8 cellular contexts compared by ENCODE assay signal in genomic region chr18:59402432-59403090, GRCh38. TPM values are rescaled to one million over a fixed set of nuclear protein-coding genes. Genes with fewer than 3 reads are reported as not detected.
DNase-seq lines count a peak whose midpoint lies in the region; ATAC-seq and TF ChIP-seq lines count a peak whose summit lies in the region.

No MANE protein-coding gene starts in this region.

- H3K27ac Mint-ChIP-seq in activated naive CD8-positive, alpha-beta T cell treated with anti-CD3 and anti-CD28 coated beads for 36 hours = no peak overlapping the region

- peaks cover 6% of the 10 kb centered on the region for H3K27me3 Mint-ChIP-seq in activated naive CD8-positive, alpha-beta T cell treated with anti-CD3 and anti-CD28 coated beads for 36 hours

- TF ChIP-seq CTCF in cardiac muscle cell (IDR thresholded peaks at IDR 0.05; ENCODE audit: low read depth, low read length) = peak; percentile 96

- no peaks in the 10 kb centered on the region for H3K9me3 ChIP-seq in cardiac muscle cell (ENCODE audit: low read depth)

- no peak overlapping the region for H3K27ac ChIP-seq in cardiac muscle cell

- H3K4me1 ChIP-seq in cardiac muscle cell (ENCODE audit: low read depth) = no peaks in the 10 kb centered on the region

- peaks cover 3% of the 10 kb centered on the region for H3K27me3 ChIP-seq in cardiac muscle cell

- no peaks in the 10 kb centered on the region for H3K36me3 Mint-ChIP-seq in activated naive CD8-positive, alpha-beta T cell treated with anti-CD3 and anti-CD28 coated beads for 36 hours

- ATAC-seq in GM18498 (IDR thresholded peaks at IDR 0.05; ENCODE audit: unreplicated experiment) (peak; percentile 99), HG02763 (IDR thresholded peaks at IDR 0.05; ENCODE audit: unreplicated experiment) (peak; percentile 80)

- H3K4me1 Mint-ChIP-seq in activated naive CD8-positive, alpha-beta T cell treated with anti-CD3 and anti-CD28 coated beads for 36 hours = peaks cover 6% of the 10 kb centered on the region

- no peaks in the 10 kb centered on the region for H3K36me3 ChIP-seq in cardiac muscle cell

- no peaks in the 10 kb centered on the region for H3K9me3 Mint-ChIP-seq in activated naive CD8-positive, alpha-beta T cell treated with anti-CD3 and anti-CD28 coated beads for 36 hours

- H3K4me3 ChIP-seq in cardiac muscle cell = no peak overlapping the region

- DNase-seq in NCI-H128 (lab: John Stamatoyannopoulos, UW; ENCODE audit: unreplicated experiment) (peak; percentile 99), SKM-1 (lab: John Stamatoyannopoulos, UW; ENCODE audit: unreplicated experiment) (peak; percentile 84), cardiac muscle cell (ENCODE audit: low read depth in 1 of 2, low spot score in 1 of 2) (peak; percentile 78 to 92), retina (peak; percentile 90), T1000 (lab: John Stamatoyannopoulos, UW) (no peak)
- DNase-seq in activated naive CD8-positive, alpha-beta T cell treated with anti-CD3 and anti-CD28 coated beads for 36 hours = peak; percentile 75

- no peak overlapping the region for H3K4me3 Mint-ChIP-seq in activated naive CD8-positive, alpha-beta T cell treated with anti-CD3 and anti-CD28 coated beads for 36 hours

RNA-seq across cellular contexts. Expression of gene LMAN1, which starts 43.5 kb away (rescaled TPM):
- 100 to 1,000 TPM; 118 TPM for total RNA-seq in activated naive CD8-positive, alpha-beta T cell treated with anti-CD3 and anti-CD28 coated beads for 36 hours
- 65.5 and 68.1 TPM in 2 replicates for total RNA-seq in cardiac muscle cell
- 51.3 and 56.4 TPM in 2 replicates for polyA plus RNA-seq in cardiac muscle cell
